Comparison of ENCODE assay signal across 16 cellular contexts in the genomic region with DNA sequence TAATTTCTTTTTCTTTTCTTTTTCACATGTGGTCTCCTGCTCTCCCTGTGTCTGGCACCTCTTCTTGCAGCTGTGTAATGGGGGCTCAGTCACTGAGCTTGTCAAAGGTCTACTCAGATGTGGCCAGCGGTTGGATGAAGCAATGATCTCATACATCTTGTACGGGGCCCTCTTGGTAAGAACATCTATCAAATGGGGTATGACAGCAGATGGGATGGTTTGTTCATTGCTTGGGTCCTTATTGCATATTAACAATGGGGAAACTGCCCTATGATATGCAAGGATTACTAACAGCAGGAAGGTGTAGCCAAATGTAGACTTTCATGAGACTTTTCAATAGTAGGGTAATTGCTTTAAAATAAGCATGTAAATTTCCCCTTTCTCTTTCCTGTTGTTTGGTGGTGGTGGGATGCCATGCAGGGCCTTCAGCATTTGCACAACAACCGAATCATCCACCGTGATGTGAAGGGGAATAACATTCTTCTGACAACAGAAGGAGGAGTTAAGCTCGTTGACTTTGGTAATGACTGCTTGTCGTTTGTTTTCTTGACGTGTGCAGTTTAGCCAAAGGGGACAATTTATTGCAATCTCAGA. TPM values are rescaled to one million over a fixed set of nuclear protein-coding genes. Genes with fewer than 3 reads are reported as not detected.
DNase-seq lines count a peak whose midpoint lies in the region; TF ChIP-seq lines count a peak whose summit lies in the region.
"Had no signal": no experiment of that assay in that cellular context is flagged by ENCODE, and none has a peak within 500 bp of the region (broad histone marks: within the 10 kb centered on the region; RNA-seq: fewer than 3 reads in every experiment).

No MANE protein-coding gene starts in this region.

- H3K4me3 ChIP-seq in GM06990 (replicated peaks; ENCODE audit: low read depth, low read length) (no peak overlapping the region), HAP-1 (no peak overlapping the region), iPS DF 6.9 (ENCODE audit: low read length) (no peak overlapping the region), mammary epithelial cell (replicated peaks in 1 of 3; ENCODE audit: insufficient read depth in 1 of 3, low read depth in 2 of 3, low read length in 3 of 3) (no peak overlapping the region), OCI-LY7 (ENCODE audit: low read depth, low read length, poor library complexity, severe bottlenecking) (no peak overlapping the region), breast epithelium (no peak overlapping the region)
- H3K4me3 ChIP-seq: sigmoid colon had no signal

- no peaks in the 10 kb centered on the region for H3K27me3 ChIP-seq in GM06990 (replicated peaks; ENCODE audit: control insufficient read depth, insufficient read depth, low read length)
- H3K27me3 ChIP-seq in HAP-1 (ENCODE audit: low read depth) = no peaks in the 10 kb centered on the region
- no peaks in the 10 kb centered on the region for H3K27me3 ChIP-seq in iPS DF 6.9 (ENCODE audit: control insufficient read depth, insufficient read depth, low read length)
- H3K27me3 ChIP-seq in mammary epithelial cell (ENCODE audit: insufficient read depth, low read length) = no peaks in the 10 kb centered on the region
- H3K27me3 ChIP-seq in breast epithelium = no peaks in the 10 kb centered on the region
- H3K27me3 ChIP-seq: sigmoid colon had no signal

- H3K9ac ChIP-seq in mammary epithelial cell (ENCODE audit: insufficient read depth, low read length) = no peak overlapping the region

- no TSS peak for BruUV-seq in mammary epithelial cell (replicated peaks; lab: Mats Ljungman, UMichigan)
- BruUV-seq in OCI-LY7 (replicated peaks; lab: Mats Ljungman, UMichigan) = no TSS peak

- H3K4me1 ChIP-seq in HAP-1 (peaks cover 78% of the 10 kb centered on the region), iPS DF 6.9 (ENCODE audit: control insufficient read depth, insufficient read depth, low read length) (peaks cover 1% of the 10 kb centered on the region), mammary epithelial cell (ENCODE audit: insufficient read depth, low read length) (no peaks in the 10 kb centered on the region), OCI-LY7 (ENCODE audit: insufficient read depth, low read length, poor library complexity, severe bottlenecking) (no peaks in the 10 kb centered on the region), breast epithelium (no peaks in the 10 kb centered on the region)

- H2AFZ ChIP-seq in mammary epithelial cell (ENCODE audit: low read depth, low read length) = no peak overlapping the region
- no peak overlapping the region for H2AFZ ChIP-seq in OCI-LY7 (ENCODE audit: low read length)

- no peaks in the 10 kb centered on the region for H3K9me3 ChIP-seq in HAP-1
- H3K9me3 ChIP-seq in iPS DF 6.9 (ENCODE audit: control insufficient read depth, insufficient read depth, low read length) = no peaks in the 10 kb centered on the region
- no peaks in the 10 kb centered on the region for H3K9me3 ChIP-seq in mammary epithelial cell (replicated peaks; ENCODE audit: insufficient read depth, low read length)
- H3K9me3 ChIP-seq in OCI-LY7 (ENCODE audit: low read length) = no peaks in the 10 kb centered on the region
- peaks cover 0 to 11% of the 10 kb centered on the region in 2 donors for H3K9me3 ChIP-seq in breast epithelium
- H3K9me3 ChIP-seq: sigmoid colon had no signal

- intact Hi-C loops in mammary epithelial cell (cut with micrococcal nuclease) = no loop called here
- intact Hi-C loops in OCI-LY7 (cut with micrococcal nuclease; ENCODE audit: unreplicated experiment) = no loop called here
- intact Hi-C loops in breast epithelium (cut with DNase I; ENCODE audit: low total_unique reads) = no loop called here

- no peaks in the 10 kb centered on the region for H3K79me2 ChIP-seq in mammary epithelial cell (ENCODE audit: insufficient read depth, low read length)
- no peaks in the 10 kb centered on the region for H3K79me2 ChIP-seq in OCI-LY7 (ENCODE audit: insufficient read depth, low read depth, low read length)

- no peak for TF ChIP-seq CTCF in GM06990 (IDR thresholded peaks at IDR 0.05; ENCODE audit: insufficient read depth, low read length, poor library complexity, severe bottlenecking)
- TF ChIP-seq CTCF in mammary epithelial cell (conservative IDR thresholded peaks at IDR 0.05 in 1 of 2, IDR thresholded peaks at IDR 0.05 in 1 of 2; ENCODE audit: extremely low read depth in 1 of 2, insufficient read depth in 1 of 2, low read depth in 1 of 2, low read length in 2 of 2) = no peak
- TF ChIP-seq CTCF in OCI-LY7 (conservative IDR thresholded peaks at IDR 0.05; ENCODE audit: low read length) = no peak
- no peak for TF ChIP-seq CTCF in breast epithelium (IDR thresholded peaks at IDR 0.05)

- H4K20me1 ChIP-seq in mammary epithelial cell (ENCODE audit: insufficient read depth, low read length) (no peaks in the 10 kb centered on the region), OCI-LY7 (ENCODE audit: insufficient read depth, low read length) (no peaks in the 10 kb centered on the region)

- no peaks in the 10 kb centered on the region for H3K9me2 ChIP-seq in OCI-LY7 (ENCODE audit: insufficient read depth, low read length)

- peak; percentile 36 for DNase-seq in GM06990 (ENCODE audit: extremely low read depth, insufficient read length)
- DNase-seq in HAP-1 (ENCODE audit: low spot score in 2 of 2) = peak; percentile 81 to 98
- DNase-seq in NCI-H2227 treated with DMSO at 0.1 percent for 48 hours (lab: John Stamatoyannopoulos, UW) = peak; percentile 70
- DNase-seq in iPS DF 6.9 (ENCODE audit: low read depth, low spot score) = peak; percentile 71
- no peak for DNase-seq in mammary epithelial cell
- DNase-seq in OCI-LY7 (ENCODE audit: low spot score) = no peak
- DNase-seq in NCI-H146 treated with DMSO at 0.1 percent for 48 hours (lab: John Stamatoyannopoulos, UW; ENCODE audit: unreplicated experiment) = no peak
- DNase-seq in breast epithelium (ENCODE audit: low spot score in 2 of 2) = no peak
- DNase-seq: caudate nucleus; CD4-positive, alpha-beta memory T cell; effector CD4-positive, alpha-beta T cell; NCI-H446 treated with DMSO at 0.1 percent for 48 hours; PC-3; sigmoid colon; stimulated activated CD4-positive, alpha-beta T cell treated with anti-CD3 and anti-CD28 coated beads, Interleukin-2, amount 100 ng/mL, for 24 hours had no signal

- H3K4me2 ChIP-seq in mammary epithelial cell (ENCODE audit: insufficient read depth, low read depth, low read length) = no peak overlapping the region
- H3K4me2 ChIP-seq in OCI-LY7 (ENCODE audit: low read length) = no peak overlapping the region

- CTCF ChIA-PET in mammary epithelial cell (lab: Charles Lee; ENCODE audit: low non-redundant PET) = no interaction called here
- CTCF ChIA-PET in OCI-LY7 (lab: Charles Lee; ENCODE audit: unreplicated experiment) = no interaction called here

- in situ Hi-C loops in HAP-1 (cut with MboI; ENCODE audit: low sequenced_read_pairs) (no loop called here), mammary epithelial cell (cut with MboI; ENCODE audit: low sequenced_read_pairs in 2 of 2) (no loop called here)

- no peak for TF ChIP-seq POLR2A in breast epithelium (IDR thresholded peaks at IDR 0.05)

- dilution Hi-C loops in mammary epithelial cell (cut with HindIII; ENCODE audit: low sequenced_read_pairs) = no loop called here

- H3K27ac ChIP-seq in iPS DF 6.9 (ENCODE audit: low read length) (peak overlapping the region; percentile 14), mammary epithelial cell (ENCODE audit: insufficient read depth, low read depth, low read length) (no peak overlapping the region), OCI-LY7 (ENCODE audit: low read depth, low read length, poor library complexity, severe bottlenecking) (no peak overlapping the region), breast epithelium (no peak overlapping the region)
- H3K27ac ChIP-seq: sigmoid colon had no signal

- no CpG with 5 or more reads among the region's 7 CpGs for WGBS in iPS DF 6.9 (ENCODE audit: insufficient coverage, insufficient read length)
- WGBS in mammary epithelial cell (ENCODE audit: low coverage, missing lambda C conversion rate) = 50% methylated on average over 7 of the region's 7 CpGs

- POLR2A ChIA-PET in OCI-LY7 (lab: Charles Lee) = no interaction called here

- H3K36me3 ChIP-seq in GM06990 (ENCODE audit: control insufficient read depth, insufficient read depth, low read length) (no peaks in the 10 kb centered on the region), HAP-1 (replicated peaks) (no peaks in the 10 kb centered on the region), iPS DF 6.9 (ENCODE audit: control insufficient read depth, insufficient read depth, low read length) (no peaks in the 10 kb centered on the region), mammary epithelial cell (ENCODE audit: insufficient read depth, low read length) (no peaks in the 10 kb centered on the region), OCI-LY7 (ENCODE audit: insufficient read depth, low read length) (no peaks in the 10 kb centered on the region), breast epithelium (no peaks in the 10 kb centered on the region)
- H3K36me3 ChIP-seq: sigmoid colon had no signal

RNA-seq across cellular contexts. Expression of gene MYO3B, which starts 36.5 kb away (rescaled TPM):
- total RNA-seq in mammary epithelial cell (under 1 TPM in 1 of 2 donors, not detected in 1; 0.24 TPM), OCI-LY7 (2022) (not detected in 2 replicates), breast epithelium (under 1 TPM; 0.15 to 0.98 (median 0.16) TPM)
- polyA plus RNA-seq in mammary epithelial cell = 0.15 TPM
- polyA minus RNA-seq in mammary epithelial cell = not detected
- total RNA-seq in OCI-LY7 (2014; rRNA removed; shearing (Covaris generic)) = not detected in 2 replicates
- total RNA-seq: CD4-positive, alpha-beta memory T cell; sigmoid colon had no signal
- polyA plus RNA-seq: CD4-positive, alpha-beta memory T cell; liver had no signal

Comparison
In these comparisons a context has a peak if more than half of its experiments do, and no peak if none do; other contexts are left out.
1. DNase-seq: peak in GM06990 (single experiment), HAP-1 (2 of 2), NCI-H2227 treated with DMSO at 0.1 percent for 48 hours (single experiment) and iPS DF 6.9 (single experiment); none in mammary epithelial cell (single experiment), OCI-LY7 (single experiment), NCI-H146 treated with DMSO at 0.1 percent for 48 hours (single experiment) and breast epithelium (0 of 2).